21 cellular contexts compared by ENCODE assay signal in genomic region chr5:96640696-96641095, GRCh38.
"Had no signal": no experiment of that assay in that cellular context is flagged by ENCODE, and none has a peak within 500 bp of the region (broad histone marks: within the 10 kb centered on the region; RNA-seq: fewer than 3 reads in every experiment).

No MANE protein-coding gene starts in this region.

- H3K9me3 ChIP-seq: lower lobe of right lung, mucosa of descending colon, prostate gland, right atrium auricular region, stomach, thyroid gland, upper lobe of left lung had no signal

- H3K4me3 ChIP-seq: dorsolateral prefrontal cortex, lower lobe of right lung, mucosa of descending colon, neural progenitor cell, prostate gland, right atrium auricular region, smooth muscle cell, stomach, thyroid gland, upper lobe of left lung had no signal

- H3K4me2 ChIP-seq: neural progenitor cell, smooth muscle cell had no signal

- H3K4me1 ChIP-seq: neural progenitor cell, prostate gland, right atrium auricular region, thyroid gland had no signal

- H3K9me3 Mint-ChIP-seq: nephron; neural progenitor cell; stimulated activated effector memory CD8-positive, alpha-beta T cell treated with anti-CD3 and anti-CD28 coated beads, Interleukin-12 subunit alpha, Interleukin-12 subunit beta, amount 100 ng/mL, for 72 hours had no signal

- H3K36me3 Mint-ChIP-seq: naive B cell; neural progenitor cell; stimulated activated effector memory CD8-positive, alpha-beta T cell treated with anti-CD3 and anti-CD28 coated beads, Interleukin-12 subunit alpha, Interleukin-12 subunit beta, amount 100 ng/mL, for 72 hours had no signal

- H3K27ac Mint-ChIP-seq: neural progenitor cell; stimulated activated effector memory CD8-positive, alpha-beta T cell treated with anti-CD3 and anti-CD28 coated beads, Interleukin-12 subunit alpha, Interleukin-12 subunit beta, amount 100 ng/mL, for 72 hours had no signal

- ATAC-seq: left ventricle myocardium superior; lower lobe of right lung; sciatic nerve; stimulated activated effector memory CD8-positive, alpha-beta T cell treated with anti-CD3 and anti-CD28 coated beads, Interleukin-12 subunit alpha, Interleukin-12 subunit beta, amount 100 ng/mL, for 72 hours had no signal

- H3K27ac ChIP-seq: dorsolateral prefrontal cortex, lower lobe of right lung, neural progenitor cell, parathyroid adenoma, prostate gland, right atrium auricular region, stomach, thyroid gland, upper lobe of left lung had no signal

- H2AFZ ChIP-seq: neural progenitor cell, parathyroid adenoma had no signal

- H3K79me2 ChIP-seq: parathyroid adenoma had no signal

- H3K4me3 Mint-ChIP-seq: naive B cell; nephron; neural progenitor cell; stimulated activated effector memory CD8-positive, alpha-beta T cell treated with anti-CD3 and anti-CD28 coated beads, Interleukin-12 subunit alpha, Interleukin-12 subunit beta, amount 100 ng/mL, for 72 hours had no signal

- H3K36me3 ChIP-seq: lower lobe of right lung, neural progenitor cell, prostate gland, right atrium auricular region, stomach, thyroid gland, upper lobe of left lung had no signal

- DNase-seq: dorsolateral prefrontal cortex; effector CD4-positive, alpha-beta T cell; left ventricle myocardium superior; lower lobe of right lung; mucosa of descending colon; naive B cell; stimulated activated CD4-positive, alpha-beta T cell treated with anti-CD3 and anti-CD28 coated beads, Interleukin-12 subunit alpha, Interleukin-12 subunit beta, amount 100 ng/mL, for 4 hours; stimulated activated CD4-positive, alpha-beta T cell treated with anti-CD3 and anti-CD28 coated beads, Interleukin-1b, Interleukin-23, amount 100 ng/mL, for 48 hours; stimulated activated CD4-positive, alpha-beta T cell treated with anti-CD3 and anti-CD28 coated beads, Interleukin-4, amount 100 ng/mL, for 1 hour; stimulated activated naive CD4-positive, alpha-beta T cell treated with Interleukin-2 at 50 U/mL for 16 hours; stomach; thyroid gland; upper lobe of left lung had no signal

- H3K4me1 Mint-ChIP-seq: naive B cell; neural progenitor cell; stimulated activated effector memory CD8-positive, alpha-beta T cell treated with anti-CD3 and anti-CD28 coated beads, Interleukin-12 subunit alpha, Interleukin-12 subunit beta, amount 100 ng/mL, for 72 hours had no signal

- H3K27me3 ChIP-seq: dorsolateral prefrontal cortex, neural progenitor cell, right atrium auricular region, stomach, thyroid gland, upper lobe of left lung had no signal
